Comparison of ENCODE assay signal across 25 cellular contexts in genomic region chr13:18949489-18949761, GRCh38.
DNase-seq lines count a peak whose midpoint lies in the region; ATAC-seq, FAIRE-seq and TF ChIP-seq lines count a peak whose summit lies in the region.
"Had no signal": no experiment of that assay in that cellular context is flagged by ENCODE, and none has a peak within 500 bp of the region (broad histone marks: within the 10 kb centered on the region; RNA-seq: fewer than 3 reads in every experiment).

No MANE protein-coding gene starts in this region.

- no peaks in the 10 kb centered on the region for H3K36me3 Mint-ChIP-seq in activated CD4-positive, alpha-beta T cell treated with anti-CD3 and anti-CD28 coated beads, Interleukin-2, amount 10 ng/mL, durations not matched to agents 24 days and 14 days (ENCODE audit: low read depth)
- H3K36me3 Mint-ChIP-seq in endothelial cell (ENCODE audit: low read depth, unreplicated experiment), result peaks cover 15% of the 10 kb centered on the region
- no peaks in the 10 kb centered on the region for H3K36me3 Mint-ChIP-seq in stimulated activated naive B cell treated with anti-CD40 and anti-IgM and Interleukin-4, amounts not matched to agents 10 μg/mL and 1 μg/mL and 100 μg/mL, for 72 hours
- H3K36me3 Mint-ChIP-seq: CD4-positive, CD25-positive, alpha-beta regulatory T cell; CD8-positive, alpha-beta T cell had no signal

- no peak for FAIRE-seq in kidney (lab: Jason Lieb, UNC)
- FAIRE-seq: A204.1, D721Med, GM12878, GM19239, H1 had no signal

- DNase-seq in activated CD4-positive, alpha-beta T cell treated with anti-CD3 and anti-CD28 coated beads, Interleukin-2, amount 10 ng/mL, durations not matched to agents 24 days and 14 days, result peak; percentile 19
- no peak for DNase-seq in activated CD4-positive, alpha-beta T cell treated with anti-CD3 and anti-CD28 coated beads, Interleukin-2, amount 50 U/mL, for 48 hours
- DNase-seq in H7 (peak; percentile 14), endothelial cell (ENCODE audit: low spot score) (no peak), HPDE6-E6E7 (ENCODE audit: extremely low spot score) (no peak), kidney (no peak), T1000 (lab: John Stamatoyannopoulos, UW) (no peak)
- DNase-seq in stimulated activated naive B cell treated with anti-CD40 and anti-IgM and Interleukin-4, amounts not matched to agents 10 μg/mL and 1 μg/mL and 100 μg/mL, for 72 hours, result no peak
- DNase-seq: Caco-2; CD4-positive, CD25-positive, alpha-beta regulatory T cell; CD8-positive, alpha-beta T cell; DMS53; DMS79 treated with DMSO at 0.1 percent for 48 hours; GM23248; H9 had no signal

- H3K36me3 ChIP-seq in H7 (replicated peaks; ENCODE audit: control insufficient read depth, insufficient read depth, low read length), result no peaks in the 10 kb centered on the region
- H3K36me3 ChIP-seq in kidney (ENCODE audit: control insufficient read depth in 1 of 2, insufficient read depth in 2 of 2, low read length in 2 of 2), result no peaks in the 10 kb centered on the region
- H3K36me3 ChIP-seq: BLaER1 had no signal

- H3K9me3 Mint-ChIP-seq in activated CD4-positive, alpha-beta T cell treated with anti-CD3 and anti-CD28 coated beads, Interleukin-2, amount 10 ng/mL, durations not matched to agents 24 days and 14 days, result no peaks in the 10 kb centered on the region
- H3K9me3 Mint-ChIP-seq in endothelial cell (ENCODE audit: unreplicated experiment), result peaks cover 30% of the 10 kb centered on the region
- peaks cover 6 to 8% of the 10 kb centered on the region in 2 donors for H3K9me3 Mint-ChIP-seq in stimulated activated naive B cell treated with anti-CD40 and anti-IgM and Interleukin-4, amounts not matched to agents 10 μg/mL and 1 μg/mL and 100 μg/mL, for 72 hours
- H3K9me3 Mint-ChIP-seq: CD8-positive, alpha-beta T cell had no signal

- no peak overlapping the region for H3K27ac Mint-ChIP-seq in activated CD4-positive, alpha-beta T cell treated with anti-CD3 and anti-CD28 coated beads, Interleukin-2, amount 10 ng/mL, durations not matched to agents 24 days and 14 days
- no peak overlapping the region for H3K27ac Mint-ChIP-seq in endothelial cell (ENCODE audit: unreplicated experiment)
- no peak overlapping the region for H3K27ac Mint-ChIP-seq in stimulated activated naive B cell treated with anti-CD40 and anti-IgM and Interleukin-4, amounts not matched to agents 10 μg/mL and 1 μg/mL and 100 μg/mL, for 72 hours
- H3K27ac Mint-ChIP-seq: B cell; CD8-positive, alpha-beta T cell had no signal

- no peaks in the 10 kb centered on the region for H3K4me1 ChIP-seq in kidney (ENCODE audit: control insufficient read depth in 1 of 2, insufficient read depth in 1 of 2, low read depth in 1 of 2, low read length in 2 of 2)
- H3K4me1 ChIP-seq: BLaER1, Caco-2 had no signal

- no peak overlapping the region for H3K9ac ChIP-seq in kidney (ENCODE audit: low read length in 2 of 2)
- H3K9ac ChIP-seq: BLaER1, GM23248 had no signal

- no peaks in the 10 kb centered on the region for H3K27me3 ChIP-seq in H7 (ENCODE audit: control insufficient read depth, insufficient read depth, low read length)
- H3K27me3 ChIP-seq: BLaER1 had no signal

- H3K4me3 Mint-ChIP-seq in activated CD4-positive, alpha-beta T cell treated with anti-CD3 and anti-CD28 coated beads, Interleukin-2, amount 10 ng/mL, durations not matched to agents 24 days and 14 days, result no peak overlapping the region
- H3K4me3 Mint-ChIP-seq in endothelial cell (ENCODE audit: unreplicated experiment), result peak overlapping the region; percentile 17
- H3K4me3 Mint-ChIP-seq in stimulated activated naive B cell treated with anti-CD40 and anti-IgM and Interleukin-4, amounts not matched to agents 10 μg/mL and 1 μg/mL and 100 μg/mL, for 72 hours, result no peak overlapping the region
- H3K4me3 Mint-ChIP-seq: B cell; CD4-positive, CD25-positive, alpha-beta regulatory T cell; CD8-positive, alpha-beta T cell; H9 had no signal

- intact Hi-C loops in activated CD4-positive, alpha-beta T cell treated with anti-CD3 and anti-CD28 coated beads, Interleukin-2, amount 10 ng/mL, durations not matched to agents 24 days and 14 days (cut with micrococcal nuclease), result no loop called here
- intact Hi-C loops in kidney (cut with DNase I), result no loop called here

- no peak overlapping the region for H3K27ac ChIP-seq in kidney (ENCODE audit: low read depth in 2 of 2, low read length in 2 of 2)
- H3K27ac ChIP-seq: 22Rv1, BLaER1, C4-2B, GM23248 had no signal

- no peaks in the 10 kb centered on the region for H3K9me3 ChIP-seq in kidney (ENCODE audit: control insufficient read depth in 1 of 2, low read length in 2 of 2)
- H3K9me3 ChIP-seq: BLaER1, Caco-2 had no signal

- no peak overlapping the region for H3K4me3 ChIP-seq in H7 (ENCODE audit: insufficient read depth, low read depth, low read length)
- no peak overlapping the region for H3K4me3 ChIP-seq in kidney (ENCODE audit: low read length in 2 of 2)
- H3K4me3 ChIP-seq: BLaER1, GM12878, GM23248 had no signal

- H3K4me1 Mint-ChIP-seq in activated CD4-positive, alpha-beta T cell treated with anti-CD3 and anti-CD28 coated beads, Interleukin-2, amount 10 ng/mL, durations not matched to agents 24 days and 14 days, result no peaks in the 10 kb centered on the region
- H3K4me1 Mint-ChIP-seq in endothelial cell (ENCODE audit: unreplicated experiment), result no peaks in the 10 kb centered on the region
- H3K4me1 Mint-ChIP-seq in stimulated activated naive B cell treated with anti-CD40 and anti-IgM and Interleukin-4, amounts not matched to agents 10 μg/mL and 1 μg/mL and 100 μg/mL, for 72 hours, result no peaks in the 10 kb centered on the region
- H3K4me1 Mint-ChIP-seq: B cell; CD4-positive, CD25-positive, alpha-beta regulatory T cell; H9 had no signal

- no peak for ATAC-seq in stimulated activated naive B cell treated with anti-CD40 and anti-IgM and Interleukin-4, amounts not matched to agents 10 μg/mL and 1 μg/mL and 100 μg/mL, for 72 hours (replicated peaks)
- ATAC-seq: CD8-positive, alpha-beta T cell; GM12878; HCT116 had no signal

- TF ChIP-seq CTCF in endothelial cell (IDR thresholded peaks at IDR 0.05; ENCODE audit: unreplicated experiment) (no peak), kidney (IDR thresholded peaks at IDR 0.05; ENCODE audit: borderline replicate concordance, extremely low read depth, insufficient read depth) (no peak)

- no peaks in the 10 kb centered on the region for H3K27me3 Mint-ChIP-seq in activated CD4-positive, alpha-beta T cell treated with anti-CD3 and anti-CD28 coated beads, Interleukin-2, amount 10 ng/mL, durations not matched to agents 24 days and 14 days
- peaks cover 18% of the 10 kb centered on the region for H3K27me3 Mint-ChIP-seq in endothelial cell (ENCODE audit: unreplicated experiment)
- no peaks in the 10 kb centered on the region for H3K27me3 Mint-ChIP-seq in stimulated activated naive B cell treated with anti-CD40 and anti-IgM and Interleukin-4, amounts not matched to agents 10 μg/mL and 1 μg/mL and 100 μg/mL, for 72 hours
- H3K27me3 Mint-ChIP-seq: B cell; CD4-positive, CD25-positive, alpha-beta regulatory T cell had no signal

Comparison
In these comparisons a context has a peak if more than half of its experiments do, and no peak if none do; other contexts are left out.
1. DNase-seq: peak in activated CD4-positive, alpha-beta T cell treated with anti-CD3 and anti-CD28 coated beads, Interleukin-2, amount 10 ng/mL, durations not matched to agents 24 days and 14 days (single experiment) and H7 (single experiment); none in activated CD4-positive, alpha-beta T cell treated with anti-CD3 and anti-CD28 coated beads, Interleukin-2, amount 50 U/mL, for 48 hours (0 of 2), endothelial cell (single experiment), HPDE6-E6E7 (single experiment), kidney (single experiment), T1000 (single experiment) and stimulated activated naive B cell treated with anti-CD40 and anti-IgM and Interleukin-4, amounts not matched to agents 10 μg/mL and 1 μg/mL and 100 μg/mL, for 72 hours (single experiment).